ENCODE assay signal across 8 cellular contexts in the genomic region with DNA sequence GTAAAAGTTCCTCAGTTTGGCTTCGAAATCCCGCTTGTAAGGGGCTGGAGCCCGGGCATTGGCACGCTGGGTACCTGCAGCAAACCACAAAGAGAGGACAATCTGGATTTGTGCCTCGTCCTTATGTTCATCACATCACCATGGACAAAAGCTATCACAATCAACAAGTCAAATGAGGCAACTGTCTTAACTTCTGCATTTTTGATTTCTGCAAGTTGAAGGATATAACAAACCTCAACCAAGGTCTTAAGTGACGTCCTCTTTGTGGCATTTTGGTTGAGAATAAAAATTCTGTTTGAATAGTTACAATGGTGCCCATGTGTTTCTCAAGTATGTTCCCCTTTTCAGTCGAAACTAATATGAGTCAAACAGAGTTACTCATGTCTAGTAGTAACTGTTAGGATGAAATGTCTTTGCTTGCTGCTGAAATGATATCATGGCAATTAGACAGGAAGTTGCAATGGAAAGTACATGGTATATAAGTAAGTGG.
A peak's percentile ranks its signal among the peaks of the same experiment; 100 is the strongest.
DNase-seq lines count a peak whose midpoint lies in the region; ATAC-seq lines count a peak whose summit lies in the region.

No MANE protein-coding gene starts in this region.

- H3K9me3 Mint-ChIP-seq in activated naive CD4-positive, alpha-beta T cell treated with anti-CD3 and anti-CD28 coated beads, Interleukin-2, amount 10 ng/mL, durations not matched to agents 7 days and 5 days: peaks cover 2% of the 10 kb centered on the region

- H3K27me3 ChIP-seq in SJSA1 (replicated peaks): no peaks in the 10 kb centered on the region

- H3K4me1 Mint-ChIP-seq in activated naive CD4-positive, alpha-beta T cell treated with anti-CD3 and anti-CD28 coated beads, Interleukin-2, amount 10 ng/mL, durations not matched to agents 7 days and 5 days: peaks cover 76% of the 10 kb centered on the region

- ATAC-seq in HG03064 (IDR thresholded peaks at IDR 0.05; ENCODE audit: low read depth, unreplicated experiment): peak; percentile 83

- H3K27ac ChIP-seq in SJSA1: peak overlapping the region; percentile 42; the same call in 1 of the 2 replicates

- DNase-seq in activated naive CD4-positive, alpha-beta T cell treated with anti-CD3 and anti-CD28 coated beads, Interleukin-2, amount 10 ng/mL, durations not matched to agents 7 days and 5 days: no peak
- DNase-seq in activated naive CD4-positive, alpha-beta T cell (lab: John Stamatoyannopoulos, UW): no peak
- DNase-seq in SJSA1 (ENCODE audit: low read depth in 1 of 2, low spot score in 2 of 2) (peak in 1 of 2 experiments; percentile 39), glomerular visceral epithelial cell (ENCODE audit: extremely low spot score) (peak; percentile 37), hippocampal formation (lab: John Stamatoyannopoulos, UW) (no peak), NCI-H2196 treated with DMSO at 0.1 percent for 48 hours (lab: John Stamatoyannopoulos, UW; ENCODE audit: unreplicated experiment) (no peak), NCI-H128 (lab: John Stamatoyannopoulos, UW; ENCODE audit: unreplicated experiment) (no peak)

- no peaks in the 10 kb centered on the region for H3K9me3 ChIP-seq in SJSA1 (replicated peaks)

- no peak overlapping the region for H3K4me3 Mint-ChIP-seq in activated naive CD4-positive, alpha-beta T cell treated with anti-CD3 and anti-CD28 coated beads, Interleukin-2, amount 10 ng/mL, durations not matched to agents 7 days and 5 days

- no peaks in the 10 kb centered on the region for H3K27me3 Mint-ChIP-seq in activated naive CD4-positive, alpha-beta T cell treated with anti-CD3 and anti-CD28 coated beads, Interleukin-2, amount 10 ng/mL, durations not matched to agents 7 days and 5 days

- H3K4me3 ChIP-seq in SJSA1: no peak overlapping the region

- peak overlapping the region; percentile 95 for H3K27ac Mint-ChIP-seq in activated naive CD4-positive, alpha-beta T cell treated with anti-CD3 and anti-CD28 coated beads, Interleukin-2, amount 10 ng/mL, durations not matched to agents 7 days and 5 days

- H3K4me1 ChIP-seq in SJSA1 (replicated peaks): peaks cover 70% of the 10 kb centered on the region

- H3K36me3 ChIP-seq in SJSA1: 0 out of 2 replicates have a peak, but pooled peaks cover 2% of the 10 kb centered on the region

- H3K36me3 Mint-ChIP-seq in activated naive CD4-positive, alpha-beta T cell treated with anti-CD3 and anti-CD28 coated beads, Interleukin-2, amount 10 ng/mL, durations not matched to agents 7 days and 5 days: peaks cover 16% of the 10 kb centered on the region

- CTCF ChIA-PET in activated naive CD4-positive, alpha-beta T cell treated with anti-CD3 and anti-CD28 coated beads, Interleukin-2, amount 10 ng/mL, durations not matched to agents 7 days and 5 days (lab: Charles Lee): interaction anchor here (0.7 to 3.6 kb wide), 6 partner anchors 10 to 77 kb away, joined by 3 to 26 read pairs (median 6); no protein-coding TSS in a partner anchor
